8 cellular contexts compared by ENCODE assay signal in the genomic region with DNA sequence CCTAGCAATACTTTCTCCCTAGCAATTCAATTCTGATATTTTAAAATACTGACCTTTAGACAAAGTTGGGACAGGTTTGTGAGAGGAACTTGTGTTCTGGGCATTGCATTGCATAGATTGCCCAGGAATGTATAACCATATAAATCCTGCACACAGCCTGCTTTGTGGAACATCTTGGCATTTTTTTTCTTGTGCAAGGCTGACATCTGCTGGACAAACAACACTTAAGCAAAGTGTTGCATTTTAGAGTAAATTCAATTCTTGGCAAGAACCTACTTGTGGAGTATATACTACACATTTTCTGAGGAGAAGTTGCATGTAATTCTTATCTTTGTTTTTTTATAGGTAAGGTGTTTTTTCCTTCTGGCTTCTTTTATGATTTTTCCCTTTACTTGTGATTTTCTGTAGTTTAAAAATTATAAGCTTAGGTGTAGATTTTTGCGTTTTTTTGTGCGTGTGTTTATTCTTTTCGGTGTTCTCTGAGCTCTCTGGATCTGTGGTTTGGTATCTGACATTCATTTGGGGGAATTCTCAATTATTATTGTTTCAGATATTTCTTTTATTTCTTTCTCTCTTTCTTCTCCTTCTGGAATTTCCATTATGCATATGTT. TPM values are rescaled to one million over a fixed set of nuclear protein-coding genes. Genes with fewer than 3 reads are reported as not detected.
DNase-seq lines count a peak whose midpoint lies in the region; ATAC-seq and TF ChIP-seq lines count a peak whose summit lies in the region.

No MANE protein-coding gene starts in this region.

- peaks cover 28 to 38% of the 10 kb centered on the region in 2 donors for H3K36me3 Mint-ChIP-seq in naive B cell

- H3K9me3 ChIP-seq in DND-41 (ENCODE audit: insufficient read depth, low read length, severe bottlenecking), result no peaks in the 10 kb centered on the region

- peak; percentile 80 for ATAC-seq in DND-41 (ENCODE audit: insufficient read depth, low read depth)
- ATAC-seq in HG02678 (IDR thresholded peaks at IDR 0.05; ENCODE audit: unreplicated experiment), result peak; percentile 47
- ATAC-seq in naive B cell (ENCODE audit: low read depth in 2 of 2), result no peak
- no peak for ATAC-seq in GM18858 (IDR thresholded peaks at IDR 0.05; ENCODE audit: unreplicated experiment)

- TF ChIP-seq CTCF in DND-41 (IDR thresholded peaks at IDR 0.05; ENCODE audit: borderline replicate concordance, extremely low read depth, low read length, poor library complexity, severe bottlenecking), result peak; percentile 83

- no peaks in the 10 kb centered on the region for H3K9me3 Mint-ChIP-seq in naive B cell

- peak; percentile 54 for DNase-seq in DND-41
- DNase-seq in NCI-H345 treated with DMSO at 0.1 percent for 48 hours (lab: John Stamatoyannopoulos, UW; ENCODE audit: unreplicated experiment), result peak; percentile 42
- peak; percentile 37 for DNase-seq in activated CD4-positive, alpha-beta T cell treated with anti-CD3 and anti-CD28 coated beads, Interleukin-2, amount 50 U/mL, for 1 hour
- peak; percentile 72 to 84 for DNase-seq in erythroblast (lab: John Stamatoyannopoulos, UW)
- peak; percentile 28 for DNase-seq in naive B cell
- DNase-seq in islet precursor cell, result no peak

- H3K4me2 ChIP-seq in DND-41 (ENCODE audit: insufficient read depth, low read length), result no peak overlapping the region

- H2AFZ ChIP-seq in DND-41 (ENCODE audit: low read depth, low read length), result no peak overlapping the region

- no peak overlapping the region for H3K27ac Mint-ChIP-seq in naive B cell

- H3K27me3 Mint-ChIP-seq in naive B cell, result no peaks in the 10 kb centered on the region

- H3K4me1 ChIP-seq in DND-41 (ENCODE audit: insufficient read depth, low read length), result peaks cover 7% of the 10 kb centered on the region; the same call in 1 of the 2 replicates

- no peak overlapping the region for H3K4me3 Mint-ChIP-seq in naive B cell

- no peak overlapping the region for H3K9ac ChIP-seq in DND-41 (ENCODE audit: low read depth, low read length)

- peaks cover 7 to 13% (median 9%) of the 10 kb centered on the region in 3 donors for H3K4me1 Mint-ChIP-seq in naive B cell

- no peaks in the 10 kb centered on the region for H3K79me2 ChIP-seq in DND-41 (ENCODE audit: insufficient read depth, low read length)

- no peaks in the 10 kb centered on the region for H4K20me1 ChIP-seq in DND-41 (ENCODE audit: insufficient read depth, low read length)

- H3K27me3 ChIP-seq in DND-41 (ENCODE audit: insufficient read depth, low read length, poor library complexity), result no peaks in the 10 kb centered on the region

- peaks cover 87% of the 10 kb centered on the region for H3K36me3 ChIP-seq in DND-41 (ENCODE audit: insufficient read depth, low read length)

- no peak overlapping the region for H3K4me3 ChIP-seq in DND-41 (ENCODE audit: low read depth in 1 of 2, low read length in 2 of 2)

- TF ChIP-seq POLR2A in erythroblast (IDR thresholded peaks at IDR 0.05; ENCODE audit: low read length), result no peak

- H3K27ac ChIP-seq in DND-41 (ENCODE audit: low read length), result no peak overlapping the region

RNA-seq across cellular contexts. Expression of a gene that starts 26.4 kb away (rescaled TPM):
- polyA plus RNA-seq in naive B cell (ENCODE audit: low read depth in 6 of 6), result 10 to 100 TPM; 16.5 to 23.2 (median 18.3) TPM

Comparison
In these comparisons a context has a peak if more than half of its experiments do, and no peak if none do; other contexts are left out.
1. ATAC-seq: peak in DND-41 (single experiment) and HG02678 (single experiment); none in naive B cell (0 of 2) and GM18858 (single experiment).